In the genomic region with DNA sequence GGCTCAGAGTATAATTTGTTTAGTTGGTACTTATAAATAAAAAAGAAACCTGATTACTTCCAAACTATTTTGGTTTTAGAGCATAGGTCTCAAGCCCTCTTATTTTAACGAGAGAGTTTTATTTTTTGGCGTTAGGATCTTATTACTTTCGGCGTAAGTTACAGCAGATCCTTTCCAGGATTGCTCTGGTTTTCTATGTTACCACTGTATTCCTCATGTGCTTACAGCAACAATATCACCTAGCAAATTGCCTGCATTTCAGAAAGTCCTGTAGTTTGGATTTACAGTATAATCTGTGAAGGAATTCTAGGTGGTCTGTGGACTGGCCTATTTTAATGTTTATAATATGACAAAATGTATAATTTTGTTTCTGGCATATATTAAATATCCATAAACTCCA, we compare ENCODE assay signal across 20 cellular contexts. TPM values are rescaled to one million over a fixed set of nuclear protein-coding genes. Genes with fewer than 3 reads are reported as not detected.
DNase-seq lines count a peak whose midpoint lies in the region; ATAC-seq, FAIRE-seq and TF ChIP-seq lines count a peak whose summit lies in the region.
"Had no signal": no experiment of that assay in that cellular context is flagged by ENCODE, and none has a peak within 500 bp of the region (broad histone marks: within the 10 kb centered on the region; RNA-seq: fewer than 3 reads in every experiment).

No MANE protein-coding gene starts in this region.

- H3K4me1 ChIP-seq in ascending aorta (peaks cover 0 to 24% of the 10 kb centered on the region in 2 donors), parathyroid adenoma (peaks cover 28% of the 10 kb centered on the region)

- H3K4me2 ChIP-seq in parathyroid adenoma (ENCODE audit: low read length) = no peak overlapping the region
- H3K4me2 ChIP-seq: GM23338 had no signal

- ATAC-seq in HG02763 (IDR thresholded peaks at IDR 0.05; ENCODE audit: unreplicated experiment) (no peak), HG02840 (IDR thresholded peaks at IDR 0.05; ENCODE audit: low FRiP score, unreplicated experiment) (no peak)
- ATAC-seq in activated CD4-positive, alpha-beta T cell treated with anti-CD3 and anti-CD28 coated beads for 36 hours = no peak
- ATAC-seq: GM23338, natural killer cell had no signal

- H3K27me3 Mint-ChIP-seq in CD14-positive monocyte (ENCODE audit: low read depth in 3 of 3) = no peaks in the 10 kb centered on the region
- no peaks in the 10 kb centered on the region for H3K27me3 Mint-ChIP-seq in activated CD4-positive, alpha-beta T cell treated with anti-CD3 and anti-CD28 coated beads for 36 hours
- H3K27me3 Mint-ChIP-seq: activated CD4-positive, alpha-beta memory T cell treated with anti-CD3 and anti-CD28 coated beads for 36 hours; CD4-positive, CD25-positive, alpha-beta regulatory T cell had no signal

- peak overlapping the region; percentile 71 for H3K27ac ChIP-seq in ascending aorta
- peak overlapping the region; percentile 88 for H3K27ac ChIP-seq in parathyroid adenoma
- H3K27ac ChIP-seq: WERI-Rb-1 had no signal

- no peaks in the 10 kb centered on the region for H3K36me3 ChIP-seq in ascending aorta
- H3K36me3 ChIP-seq in parathyroid adenoma (ENCODE audit: control insufficient read depth, insufficient read depth, low read length) = no peaks in the 10 kb centered on the region

- intact Hi-C loops in CD14-positive monocyte (cut with micrococcal nuclease) = no loop called here
- intact Hi-C loops in ascending aorta (cut with DNase I) = no loop called here
- intact Hi-C loops in activated CD4-positive, alpha-beta T cell treated with anti-CD3 and anti-CD28 coated beads for 36 hours (cut with DNase I, micrococcal nuclease) = no loop called here

- no peaks in the 10 kb centered on the region for H3K27me3 ChIP-seq in ascending aorta
- no peaks in the 10 kb centered on the region for H3K27me3 ChIP-seq in parathyroid adenoma (ENCODE audit: control insufficient read depth, insufficient read depth, low read length)

- H3K4me3 Mint-ChIP-seq in CD14-positive monocyte = no peak overlapping the region
- no peak overlapping the region for H3K4me3 Mint-ChIP-seq in activated CD4-positive, alpha-beta T cell treated with anti-CD3 and anti-CD28 coated beads for 36 hours
- H3K4me3 Mint-ChIP-seq: activated CD4-positive, alpha-beta memory T cell treated with anti-CD3 and anti-CD28 coated beads for 36 hours; CD4-positive, CD25-positive, alpha-beta regulatory T cell; GM23338; natural killer cell; T-helper 1 cell treated with Interleukin-12 subunit alpha and Interleukin-12 subunit beta and Interleukin-4 antibody, amounts not matched to agents 30 μg/mL and 1 μg/mL, for 36 hours had no signal

- H3K27ac Mint-ChIP-seq in CD14-positive monocyte = peak overlapping the region; percentile 44 to 90 (median 80)
- no peak overlapping the region for H3K27ac Mint-ChIP-seq in activated CD4-positive, alpha-beta T cell treated with anti-CD3 and anti-CD28 coated beads for 36 hours
- H3K27ac Mint-ChIP-seq: activated CD4-positive, alpha-beta memory T cell treated with anti-CD3 and anti-CD28 coated beads for 36 hours; CD4-positive, CD25-positive, alpha-beta regulatory T cell; natural killer cell; T-helper 1 cell treated with Interleukin-12 subunit alpha and Interleukin-12 subunit beta and Interleukin-4 antibody, amounts not matched to agents 30 μg/mL and 1 μg/mL, for 36 hours had no signal

- H3K9me3 Mint-ChIP-seq in CD14-positive monocyte = peaks cover 0 to 7% (median 0%) of the 10 kb centered on the region in 7 donors
- H3K9me3 Mint-ChIP-seq in activated CD4-positive, alpha-beta T cell treated with anti-CD3 and anti-CD28 coated beads for 36 hours (ENCODE audit: low read depth) = peaks cover 9% of the 10 kb centered on the region
- H3K9me3 Mint-ChIP-seq: natural killer cell had no signal

- no peak for TF ChIP-seq CTCF in CD14-positive monocyte (IDR thresholded peaks at IDR 0.05)
- no peak for TF ChIP-seq CTCF in ascending aorta (IDR thresholded peaks at IDR 0.05)
- no peak for TF ChIP-seq CTCF in parathyroid adenoma (IDR thresholded peaks at IDR 0.05)

- no peak overlapping the region for H3K9ac ChIP-seq in parathyroid adenoma

- H3K4me1 Mint-ChIP-seq in CD14-positive monocyte = peaks cover 16% of the 10 kb centered on the region
- H3K4me1 Mint-ChIP-seq in activated CD4-positive, alpha-beta T cell treated with anti-CD3 and anti-CD28 coated beads for 36 hours = no peaks in the 10 kb centered on the region

- DNase-seq in CD14-positive monocyte (ENCODE audit: low spot score) (no peak), ascending aorta (ENCODE audit: low spot score in 2 of 2) (no peak), foreskin melanocyte (no peak)
- no peak for DNase-seq in activated CD4-positive, alpha-beta T cell treated with anti-CD3 and anti-CD28 coated beads for 36 hours
- DNase-seq: activated CD4-positive, alpha-beta memory T cell treated with anti-CD3 and anti-CD28 coated beads for 36 hours; activated naive CD4-positive, alpha-beta T cell treated with Interleukin-2 at 50 U/mL for 16 hours; CD4-positive, CD25-positive, alpha-beta regulatory T cell; DMS79; natural killer cell; NCI-H2029; SHP77; WERI-Rb-1 had no signal

- peak; percentile 68 for FAIRE-seq in islet of Langerhans (lab: Jason Lieb, UNC)

- H3K4me3 ChIP-seq in ascending aorta (no peak overlapping the region), parathyroid adenoma (ENCODE audit: low read depth, low read length) (no peak overlapping the region)
- H3K4me3 ChIP-seq: coronary artery, GM23338, lung had no signal

- CTCF ChIA-PET in activated CD4-positive, alpha-beta T cell treated with anti-CD3 and anti-CD28 coated beads for 36 hours (lab: Charles Lee) = no interaction called here

- peaks cover 9% of the 10 kb centered on the region for H3K79me2 ChIP-seq in parathyroid adenoma

- no peaks in the 10 kb centered on the region for H3K9me3 ChIP-seq in ascending aorta
- H3K9me3 ChIP-seq in parathyroid adenoma (ENCODE audit: control insufficient read depth, low read length) = no peaks in the 10 kb centered on the region

- H2AFZ ChIP-seq in parathyroid adenoma = no peak overlapping the region
- H2AFZ ChIP-seq: GM23338 had no signal

- POLR2A ChIA-PET in activated CD4-positive, alpha-beta T cell treated with anti-CD3 and anti-CD28 coated beads for 36 hours (lab: Charles Lee) = no interaction called here

- peaks cover 21 to 36% of the 10 kb centered on the region in 2 donors for H3K36me3 Mint-ChIP-seq in CD14-positive monocyte
- H3K36me3 Mint-ChIP-seq in activated CD4-positive, alpha-beta T cell treated with anti-CD3 and anti-CD28 coated beads for 36 hours (ENCODE audit: low read depth) = peaks cover 57% of the 10 kb centered on the region

RNA-seq across cellular contexts. Expression of a gene that starts 54.1 kb away (rescaled TPM):
- polyA plus RNA-seq in CD14-positive monocyte = 1 to 10 TPM; 2.1 TPM
- total RNA-seq in ascending aorta = 44.6 TPM
- total RNA-seq in activated CD4-positive, alpha-beta T cell treated with anti-CD3 and anti-CD28 coated beads for 36 hours = 10 to 100 TPM; 33.4 to 40.5 TPM
